15 cellular contexts compared by ENCODE assay signal in genomic region chr2:13666582-13667414, GRCh38.
A peak's percentile ranks its signal among the peaks of the same experiment; 100 is the strongest.
DNase-seq lines count a peak whose midpoint lies in the region; ATAC-seq, FAIRE-seq and TF ChIP-seq lines count a peak whose summit lies in the region.
"Had no signal": no experiment of that assay in that cellular context is flagged by ENCODE, and none has a peak within 500 bp of the region (broad histone marks: within the 10 kb centered on the region; RNA-seq: fewer than 3 reads in every experiment).

No MANE protein-coding gene starts in this region.

- 2% methylated on average over 3 of the region's 3 CpGs for WGBS in GM12878 (ENCODE audit: insufficient coverage, insufficient replicate concordance, low lambda C conversion rate, missing lambda C conversion rate)
- WGBS in ovary, 3 donors = 40 to 56% (median 54%) methylated on average over 3 of the region's 3 CpGs

- H3K4me3 Mint-ChIP-seq in CD8-positive, alpha-beta T cell = no peak overlapping the region
- H3K4me3 Mint-ChIP-seq: activated CD4-positive, alpha-beta T cell treated with anti-CD3 and anti-CD28 coated beads, Interleukin-2, amount 10 ng/mL, durations not matched to agents 24 days and 14 days; T-cell had no signal

- intact Hi-C loops in GM12878 (cut with micrococcal nuclease; ENCODE audit: unreplicated experiment) = no loop called here
- intact Hi-C loops in ovary (cut with DNase I) = no loop called here
- intact Hi-C loops in CD8-positive, alpha-beta T cell (cut with DNase I, micrococcal nuclease) = no loop called here

- H3K4me2 ChIP-seq in GM12878 (ENCODE audit: control insufficient read depth, insufficient read depth) = peak overlapping the region; percentile 30

- BruUV-seq in GM12878 (replicated peaks; lab: Mats Ljungman, UMichigan) = no TSS peak

- TF ChIP-seq RAD21 in GM12878 (IDR thresholded peaks at IDR 0.05; ENCODE audit: insufficient read depth, low read depth, low read length) = no peak

- H3K27me3 Mint-ChIP-seq in CD8-positive, alpha-beta T cell (ENCODE audit: low read depth) = no peaks in the 10 kb centered on the region
- H3K27me3 Mint-ChIP-seq: activated CD4-positive, alpha-beta T cell treated with anti-CD3 and anti-CD28 coated beads, Interleukin-2, amount 10 ng/mL, durations not matched to agents 24 days and 14 days; T-cell had no signal

- CTCF ChIA-PET in GM12878 (lab: Yijun Ruan, JAX) = interaction anchor here (0.6 to 1.0 kb wide), 2 partner anchors 11 to 38 kb away, joined by 3 to 4 read pairs; no protein-coding TSS in a partner anchor
- CTCF ChIA-PET in CD8-positive, alpha-beta T cell (lab: Charles Lee) = no interaction called here

- H3K4me3 ChIP-seq in GM12878 = no peak overlapping the region
- H3K4me3 ChIP-seq in ovary = no peak overlapping the region
- no peak overlapping the region for H3K4me3 ChIP-seq in CD8-positive, alpha-beta T cell (ENCODE audit: low read depth, low read length)
- H3K4me3 ChIP-seq: esophagus squamous epithelium had no signal

- DNase-seq in GM12878 (ENCODE audit: low read depth, low spot score) (peak; percentile 76), ovary (no peak)
- DNase-seq in CD8-positive, alpha-beta T cell = no peak
- DNase-seq: activated CD4-positive, alpha-beta T cell treated with anti-CD3 and anti-CD28 coated beads, Interleukin-2, amount 10 ng/mL, durations not matched to agents 24 days and 14 days; activated naive CD4-positive, alpha-beta T cell; esophagus squamous epithelium; GOT3; mesenchymal stem cell; NCI-H1930; stimulated activated CD4-positive, alpha-beta T cell treated with anti-CD3 and anti-CD28 coated beads, Interleukin-15, amount 100 ng/mL, for 24 hours; T-cell had no signal

- peak overlapping the region; percentile 65 for H2AFZ ChIP-seq in GM12878 (ENCODE audit: control insufficient read depth, low read depth, low read length)

- H3K27ac ChIP-seq in GM12878 (ENCODE audit: control insufficient read depth, insufficient read depth) (peak overlapping the region; percentile 79), ovary (no peak overlapping the region)
- H3K27ac ChIP-seq in CD8-positive, alpha-beta T cell (ENCODE audit: low read depth, low read length) = no peak overlapping the region
- H3K27ac ChIP-seq: esophagus squamous epithelium had no signal

- TF ChIP-seq CTCF in GM12878 (IDR thresholded peaks at IDR 0.05 in 2 of 3, conservative IDR thresholded peaks at IDR 0.05 in 1 of 3; ENCODE audit: control insufficient read depth in 2 of 3, extremely low read depth in 1 of 3, insufficient read depth in 1 of 3, low read depth in 3 of 3, low read length in 3 of 3) (no peak), ovary (IDR thresholded peaks at IDR 0.05) (no peak)
- no peak for TF ChIP-seq CTCF in CD8-positive, alpha-beta T cell (IDR thresholded peaks at IDR 0.05)

- peak; percentile 93 for ATAC-seq in GM18907 (IDR thresholded peaks at IDR 0.05; ENCODE audit: unreplicated experiment)
- ATAC-seq in GM21723 (IDR thresholded peaks at IDR 0.05; ENCODE audit: unreplicated experiment) = peak; percentile 87
- peak; percentile 73 for ATAC-seq in HG03280 (IDR thresholded peaks at IDR 0.05; ENCODE audit: unreplicated experiment)
- peak; percentile 98 for ATAC-seq in GM12878
- ATAC-seq in HG02970 (IDR thresholded peaks at IDR 0.05; ENCODE audit: low FRiP score, unreplicated experiment) = no peak
- ATAC-seq in CD8-positive, alpha-beta T cell = no peak
- ATAC-seq: T-cell had no signal

- no peaks in the 10 kb centered on the region for H3K27me3 ChIP-seq in GM12878 (replicated peaks in 1 of 2; ENCODE audit: control insufficient read depth in 2 of 2, insufficient read depth in 2 of 2, low read length in 1 of 2)
- no peaks in the 10 kb centered on the region for H3K27me3 ChIP-seq in ovary
- no peaks in the 10 kb centered on the region for H3K27me3 ChIP-seq in CD8-positive, alpha-beta T cell (ENCODE audit: insufficient read depth, low read length)
- H3K27me3 ChIP-seq: esophagus squamous epithelium had no signal

- H4K20me1 ChIP-seq in GM12878 (ENCODE audit: control insufficient read depth, insufficient read depth) = no peaks in the 10 kb centered on the region

- TF ChIP-seq EP300 in GM12878 (IDR thresholded peaks at IDR 0.05; ENCODE audit: borderline replicate concordance in 1 of 2, control insufficient read depth in 1 of 2, low read depth in 2 of 2, low read length in 2 of 2) (peak; percentile 38 to 47; a peak in 2 of 4 replicates), ovary (IDR thresholded peaks at IDR 0.05) (no peak)

- TF ChIP-seq POLR2A in GM12878 (IDR thresholded peaks at IDR 0.05; ENCODE audit: low read depth, low read length) = no peak
- no peak for TF ChIP-seq POLR2A in ovary (IDR thresholded peaks at IDR 0.05)

- H3K79me2 ChIP-seq in GM12878 (ENCODE audit: control insufficient read depth, insufficient read depth, low read length) = no peaks in the 10 kb centered on the region

- FAIRE-seq in GM12878 (lab: Jason Lieb, UNC) = peak; percentile 68

- no peak overlapping the region for H3K27ac Mint-ChIP-seq in CD8-positive, alpha-beta T cell
- H3K27ac Mint-ChIP-seq: activated CD4-positive, alpha-beta T cell treated with anti-CD3 and anti-CD28 coated beads, Interleukin-2, amount 10 ng/mL, durations not matched to agents 24 days and 14 days; T-cell had no signal

- no peaks in the 10 kb centered on the region for H3K4me1 Mint-ChIP-seq in CD8-positive, alpha-beta T cell (ENCODE audit: low read depth)
- H3K4me1 Mint-ChIP-seq: activated CD4-positive, alpha-beta T cell treated with anti-CD3 and anti-CD28 coated beads, Interleukin-2, amount 10 ng/mL, durations not matched to agents 24 days and 14 days; T-cell had no signal

- POLR2A ChIA-PET in GM12878 (lab: Charles Lee) = interaction anchor here (0.8 to 1.0 kb wide), 3 partner anchors 14 to 148 kb away, joined by 3 to 4 read pairs (median 3); no protein-coding TSS in a partner anchor
- POLR2A ChIA-PET in CD8-positive, alpha-beta T cell (lab: Charles Lee) = no interaction called here

- no peaks in the 10 kb centered on the region for H3K36me3 Mint-ChIP-seq in CD8-positive, alpha-beta T cell
- H3K36me3 Mint-ChIP-seq: T-cell had no signal

- H3K36me3 ChIP-seq in GM12878 (ENCODE audit: control insufficient read depth in 2 of 2, insufficient read depth in 2 of 2, low read length in 1 of 2) (no peaks in the 10 kb centered on the region), ovary (no peaks in the 10 kb centered on the region)
- no peaks in the 10 kb centered on the region for H3K36me3 ChIP-seq in CD8-positive, alpha-beta T cell (ENCODE audit: insufficient read depth, low read length)
- H3K36me3 ChIP-seq: esophagus squamous epithelium had no signal

- H3K9me3 ChIP-seq in GM12878 (replicated peaks; ENCODE audit: control insufficient read depth, insufficient read depth, low read length) = no peaks in the 10 kb centered on the region; the same call in none of the 3 replicates
- H3K9me3 ChIP-seq in ovary = no peaks in the 10 kb centered on the region
- no peaks in the 10 kb centered on the region for H3K9me3 ChIP-seq in CD8-positive, alpha-beta T cell (ENCODE audit: low read length)
- H3K9me3 ChIP-seq: esophagus squamous epithelium had no signal

- SMC1A ChIA-PET in GM12878 (lab: Charles Lee; ENCODE audit: uncharacterized antibody, unreplicated experiment) = interaction anchor here (0.6 to 2.3 kb wide), 13 partner anchors 11 to 193 kb away, joined by 3 to 14 read pairs (median 4); no protein-coding TSS in a partner anchor

- in situ Hi-C loops in GM12878 (cut with MboI) = no loop called here

- H3K9ac ChIP-seq in GM12878 (ENCODE audit: control insufficient read depth, insufficient read depth, low read length) = no peak overlapping the region

- peaks cover 5% of the 10 kb centered on the region; the same call in 1 of the 2 replicates for H3K4me1 ChIP-seq in GM12878 (ENCODE audit: control insufficient read depth, insufficient read depth, low read length)
- H3K4me1 ChIP-seq in ovary (ENCODE audit: insufficient read depth) = no peaks in the 10 kb centered on the region
- H3K4me1 ChIP-seq in CD8-positive, alpha-beta T cell (ENCODE audit: insufficient read depth, low read length) = no peaks in the 10 kb centered on the region
- H3K4me1 ChIP-seq: esophagus squamous epithelium had no signal

- H3K9me3 Mint-ChIP-seq in CD8-positive, alpha-beta T cell = peaks cover 26% of the 10 kb centered on the region

- RAD21 ChIA-PET in GM12878 (lab: Charles Lee; ENCODE audit: unreplicated experiment) = interaction anchor here (0.6 to 1.3 kb wide), 10 partner anchors 14 to 147 kb away, joined by 3 to 11 read pairs (median 4); no protein-coding TSS in a partner anchor

TF ChIP-seq in GM12878, 131 proteins besides CTCF, POLR2A, EP300 and RAD21 (continues in another document):
- TF ChIP-seq RBBP5 (conservative IDR thresholded peaks at IDR 0.05) = no peak
- no peak for TF ChIP-seq NFIC (IDR thresholded peaks at IDR 0.05; ENCODE audit: low read depth, low read length)
- peak; percentile 56; the same call in 1 of the 2 replicates for TF ChIP-seq ATF2 (IDR thresholded peaks at IDR 0.05; ENCODE audit: low read length)
- TF ChIP-seq POLR2AphosphoS5 (IDR thresholded peaks at IDR 0.05; ENCODE audit: low read length) = no peak
- TF ChIP-seq SUPT20H (IDR thresholded peaks at IDR 0.05; ENCODE audit: borderline replicate concordance, control insufficient read depth, low read depth, low read length) = no peak
- no peak for TF ChIP-seq STAT1 (conservative IDR thresholded peaks at IDR 0.05)
- no peak for TF ChIP-seq SIN3A (IDR thresholded peaks at IDR 0.05; ENCODE audit: low read depth, low read length)
- TF ChIP-seq IRF4 (IDR thresholded peaks at IDR 0.05; ENCODE audit: low read depth, low read length) = 0 out of 2 replicates have a peak, but pooled peaks have one; percentile 34
- no peak for TF ChIP-seq HCFC1 (IDR thresholded peaks at IDR 0.05; ENCODE audit: low read length)
- peak; percentile 87 for TF ChIP-seq MEF2B (IDR thresholded peaks at IDR 0.05; ENCODE audit: partially characterized antibody, poor library complexity, severe bottlenecking)
- TF ChIP-seq BHLHE40 (IDR thresholded peaks at IDR 0.05; ENCODE audit: borderline replicate concordance in 1 of 2, low read depth in 2 of 2, low read length in 1 of 2) = peak; percentile 5 to 38; a peak in 1 of 4 replicates
- no peak for TF ChIP-seq SP1 (IDR thresholded peaks at IDR 0.05; ENCODE audit: low read depth, low read length)
- TF ChIP-seq MTA2 (IDR thresholded peaks at IDR 0.05; ENCODE audit: low read depth) = peak; percentile 86
- TF ChIP-seq STAT3 (IDR thresholded peaks at IDR 0.05; ENCODE audit: low read depth, low read length) = no peak

Comparison
In these comparisons a context has a peak if more than half of its experiments do, and no peak if none do; other contexts are left out.
1. ATAC-seq: peak in GM18907 (single experiment), GM21723 (single experiment), HG03280 (single experiment) and GM12878 (single experiment); none in HG02970 (single experiment) and CD8-positive, alpha-beta T cell (single experiment).